8 cellular contexts compared by ENCODE assay signal in the genomic region with DNA sequence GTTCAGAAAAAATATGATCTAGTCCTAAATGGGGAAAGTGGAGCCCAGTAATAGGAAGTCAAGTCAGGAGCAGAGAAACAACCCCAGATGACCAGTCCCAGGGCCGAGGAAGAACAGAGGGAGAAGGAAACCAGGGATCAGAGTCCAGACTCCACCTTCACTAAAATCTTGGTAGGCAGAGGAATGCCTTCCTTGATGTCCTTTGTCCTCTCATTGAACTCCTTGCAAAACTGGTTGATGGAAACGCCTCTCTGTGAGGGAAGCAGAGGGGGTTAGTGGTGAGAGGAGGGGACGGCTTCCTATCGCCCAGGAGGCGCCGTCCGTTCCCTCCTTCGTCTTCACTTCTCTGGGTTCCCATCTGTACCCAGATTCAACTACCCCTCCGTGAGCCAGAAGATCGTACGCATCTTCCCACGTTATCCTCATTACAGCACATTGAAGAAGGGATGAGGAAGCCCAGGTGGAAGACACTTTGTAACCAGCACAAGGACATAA. TPM values are rescaled to one million over a fixed set of nuclear protein-coding genes. Genes with fewer than 3 reads are reported as not detected.
DNase-seq lines count a peak whose midpoint lies in the region; ATAC-seq and TF ChIP-seq lines count a peak whose summit lies in the region.

No MANE protein-coding gene starts in this region.

- DNase-seq in SJSA1 (ENCODE audit: low read depth in 1 of 2, low spot score in 2 of 2) (no peak), fibroblast of peridontal ligament (ENCODE audit: extremely low read depth) (peak; percentile 6), retinal pigment epithelial cell (ENCODE audit: low read depth) (no peak), ureter (ENCODE audit: low spot score) (no peak)

- no peaks in the 10 kb centered on the region for H3K27me3 ChIP-seq in SJSA1 (replicated peaks)

- no peaks in the 10 kb centered on the region for H3K9me3 ChIP-seq in SJSA1 (replicated peaks)

- H3K4me1 ChIP-seq in SJSA1 (replicated peaks) = peaks cover 6% of the 10 kb centered on the region

- H3K36me3 ChIP-seq in SJSA1 = peaks cover 29% of the 10 kb centered on the region

- H3K4me3 ChIP-seq in GM12875 (ENCODE audit: low read depth, low read length) (peak overlapping the region; percentile 97), SJSA1 (peak overlapping the region; percentile 65), retinal pigment epithelial cell (ENCODE audit: low read length) (peak overlapping the region; percentile 58)

- H3K27ac ChIP-seq in SJSA1 = peak overlapping the region; percentile 33; the same call in 1 of the 2 replicates

- ATAC-seq in GM18519 (IDR thresholded peaks at IDR 0.05; ENCODE audit: low FRiP score, unreplicated experiment) = no peak
- ATAC-seq in esophagus mucosa = no peak
- no peak for ATAC-seq in GM18511 (IDR thresholded peaks at IDR 0.05; ENCODE audit: unreplicated experiment)

- TF ChIP-seq CTCF in GM12875 (IDR thresholded peaks at IDR 0.05; ENCODE audit: borderline replicate concordance, insufficient read depth, low read depth, low read length) = no peak
- TF ChIP-seq CTCF in retinal pigment epithelial cell (conservative IDR thresholded peaks at IDR 0.05; ENCODE audit: low read depth, low read length) = no peak

RNA-seq across cellular contexts. Expression of a gene that starts 0.6 kb away (rescaled TPM):
- total RNA-seq in SJSA1 (2014; rRNA removed; shearing (Covaris generic)) = 186 and 201 TPM in 2 replicates
- total RNA-seq in esophagus mucosa (66.4 TPM), ureter (47.0 TPM)

RNA-seq across cellular contexts. Expression of a gene that starts 17.2 kb away (rescaled TPM):
- total RNA-seq in SJSA1 (2014; rRNA removed; shearing (Covaris generic)) = 1.3 and 2.2 TPM in 2 replicates
- total RNA-seq in esophagus mucosa (not detected), ureter (1.2 TPM)

RNA-seq across cellular contexts. Expression of a gene that starts 28.6 kb away (rescaled TPM):
- 7.0 and 11.1 TPM in 2 replicates for total RNA-seq in SJSA1 (2014; rRNA removed; shearing (Covaris generic))
- total RNA-seq in esophagus mucosa (3.7 TPM), ureter (11.0 TPM)

RNA-seq across cellular contexts. Expression of a gene that starts 42.2 kb away (rescaled TPM):
- total RNA-seq in SJSA1 (2014; rRNA removed; shearing (Covaris generic)) = 140 and 146 TPM in 2 replicates
- total RNA-seq in esophagus mucosa (46.9 TPM), ureter (66.3 TPM)
